Comparison of ENCODE assay signal across 8 cellular contexts in genomic region chr19:16627194-16627927, GRCh38. TPM values are rescaled to one million over a fixed set of nuclear protein-coding genes. Genes with fewer than 3 reads are reported as not detected.
A peak's percentile ranks its signal among the peaks of the same experiment; 100 is the strongest.
DNase-seq lines count a peak whose midpoint lies in the region; ATAC-seq and TF ChIP-seq lines count a peak whose summit lies in the region.

No MANE protein-coding gene starts in this region.

- ATAC-seq in HG02642 (IDR thresholded peaks at IDR 0.05; ENCODE audit: poor library complexity, unreplicated experiment) (peak; percentile 3), GM19351 (IDR thresholded peaks at IDR 0.05; ENCODE audit: unreplicated experiment) (no peak)

- H3K4me1 ChIP-seq in neuron (ENCODE audit: insufficient read depth, low read length): peaks cover 17% of the 10 kb centered on the region

- no peaks in the 10 kb centered on the region for H3K27me3 ChIP-seq in neuron (ENCODE audit: insufficient read depth, low read length)

- TF ChIP-seq POLR2A in erythroblast (IDR thresholded peaks at IDR 0.05; ENCODE audit: low read length): no peak

- H2AFZ ChIP-seq in neuron (ENCODE audit: low read depth, low read length): no peak overlapping the region

- no peaks in the 10 kb centered on the region for H3K9me3 ChIP-seq in neuron (ENCODE audit: low read length)

- DNase-seq in CD1c-positive myeloid dendritic cell (ENCODE audit: extremely low spot score): peak; percentile 15
- peak; percentile 16 for DNase-seq in activated CD4-positive, alpha-beta T cell treated with anti-CD3 and anti-CD28 coated beads, Interleukin-2, amount 50 U/mL, for 1 hour
- DNase-seq in erythroblast (lab: John Stamatoyannopoulos, UW): peak; percentile 51 to 72
- no peak for DNase-seq in NCI-H128 (lab: John Stamatoyannopoulos, UW; ENCODE audit: unreplicated experiment)
- DNase-seq in occipital lobe (lab: John Stamatoyannopoulos, UW): no peak

- peaks cover 14% of the 10 kb centered on the region for H3K36me3 ChIP-seq in neuron (ENCODE audit: insufficient read depth, low read length)

- H3K4me3 ChIP-seq in neuron (ENCODE audit: low read length): peak overlapping the region; percentile 84

RNA-seq across cellular contexts. Expression of gene MED26, which starts 0.6 kb away (rescaled TPM):
- total RNA-seq in occipital lobe: 3.3 TPM

RNA-seq across cellular contexts. Expression of gene SMIM7, which starts 32.6 kb away (rescaled TPM):
- 44.5 TPM for total RNA-seq in occipital lobe

RNA-seq across cellular contexts. Expression of gene TMEM38A, which starts 33.6 kb away (rescaled TPM):
- 8.4 TPM for total RNA-seq in occipital lobe

RNA-seq across cellular contexts. Expression of gene SLC35E1, which starts 55.1 kb away (rescaled TPM):
- total RNA-seq in occipital lobe: 25.3 TPM

Comparison
In these comparisons a context has a peak if more than half of its experiments do, and no peak if none do; other contexts are left out.
1. DNase-seq: peak in CD1c-positive myeloid dendritic cell (single experiment), activated CD4-positive, alpha-beta T cell treated with anti-CD3 and anti-CD28 coated beads, Interleukin-2, amount 50 U/mL, for 1 hour (single experiment) and erythroblast (2 of 2); none in NCI-H128 (single experiment) and occipital lobe (single experiment).